Comparison of ENCODE assay signal across 1 cellular context in genomic region chr3:58326267-58326932, GRCh38.
TF ChIP-seq lines count a peak whose summit lies in the region.

No MANE protein-coding gene starts in this region.

TF ChIP-seq in IMR-90, 13 proteins besides CTCF, POLR2A, EP300 and RAD21:
- TF ChIP-seq RFX5 (IDR thresholded peaks at IDR 0.05; ENCODE audit: low read depth, low read length) (no peak), ELK1 (IDR thresholded peaks at IDR 0.05; ENCODE audit: borderline replicate concordance, low read depth, low read length) (no peak), FOS (IDR thresholded peaks at IDR 0.05; ENCODE audit: low read depth, low read length) (no peak), RCOR1 (IDR thresholded peaks at IDR 0.05; ENCODE audit: insufficient replicate concordance, low read length) (no peak), SMC3 (IDR thresholded peaks at IDR 0.05; ENCODE audit: low read depth, low read length) (no peak), MAZ (IDR thresholded peaks at IDR 0.05; ENCODE audit: borderline replicate concordance, low read depth, low read length) (no peak), BHLHE40 (IDR thresholded peaks at IDR 0.05; ENCODE audit: low read depth, low read length) (no peak), CEBPB (IDR thresholded peaks at IDR 0.05; ENCODE audit: low read depth, low read length) (no peak), MXI1 (IDR thresholded peaks at IDR 0.05; ENCODE audit: borderline replicate concordance, low read depth, low read length) (no peak)
